ENCODE assay signal across 34 cellular contexts in the genomic region with DNA sequence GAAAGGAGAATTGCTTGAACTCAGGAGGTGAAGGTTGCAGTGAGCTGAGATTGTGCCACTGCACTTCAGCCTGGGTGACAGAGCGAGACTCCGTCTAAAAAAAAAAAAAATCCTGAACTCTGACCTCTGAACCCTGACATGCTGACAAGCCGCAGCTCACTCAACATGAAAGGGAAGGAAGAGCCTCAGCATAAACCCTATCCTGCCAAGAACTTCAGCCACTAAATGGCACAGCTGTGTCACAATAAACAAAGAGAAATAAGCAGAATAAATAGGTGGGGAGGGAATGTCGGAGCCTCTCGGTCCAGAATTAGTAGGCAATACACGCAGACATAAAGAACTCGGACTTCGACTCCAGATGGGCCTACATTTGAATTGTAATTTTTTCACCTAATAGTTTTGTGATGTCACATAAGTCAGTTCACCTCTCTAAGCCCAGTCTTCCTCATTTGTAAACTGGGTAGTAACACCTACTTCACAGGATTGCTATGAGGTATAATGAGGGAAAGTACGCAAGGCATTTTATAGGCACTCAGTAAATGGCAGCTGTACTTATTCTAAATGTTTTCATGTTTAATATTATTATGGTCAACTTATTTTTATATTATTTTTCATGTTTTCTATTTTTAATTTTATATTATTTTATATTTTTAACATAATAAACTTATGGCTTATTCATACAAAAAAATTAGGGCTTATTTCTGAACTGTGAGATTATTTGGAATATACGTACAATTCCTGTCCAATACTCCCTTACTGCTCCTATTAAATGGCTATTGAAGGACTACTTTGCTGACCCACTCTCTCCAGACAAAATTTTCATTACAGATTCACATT.
DNase-seq lines count a peak whose midpoint lies in the region; ATAC-seq, FAIRE-seq and TF ChIP-seq lines count a peak whose summit lies in the region.
"Had no signal": no experiment of that assay in that cellular context is flagged by ENCODE, and none has a peak within 500 bp of the region (broad histone marks: within the 10 kb centered on the region; RNA-seq: fewer than 3 reads in every experiment).

No MANE protein-coding gene starts in this region.

- ATAC-seq in GM18867 (IDR thresholded peaks at IDR 0.05; ENCODE audit: unreplicated experiment): peak; percentile 51
- no peak for ATAC-seq in stimulated activated naive CD8-positive, alpha-beta T cell treated with anti-CD3 and anti-CD28 coated beads, Interleukin-15, Interleukin-2, amounts not matched to agents 100 U/mL and 50 U/mL, for 24 hours
- ATAC-seq: activated CD8-positive, alpha-beta T cell treated with anti-CD3 and anti-CD28 coated beads for 36 hours; activated T-helper 17 cell treated with anti-CD3 and anti-CD28 coated beads, Interleukin-2, amount 50 U/mL, for 72 hours; left lung; stimulated activated effector memory CD8-positive, alpha-beta T cell treated with anti-CD3 and anti-CD28 coated beads, Interleukin-12 subunit alpha, Interleukin-12 subunit beta, amount 100 ng/mL, for 72 hours had no signal

- in situ Hi-C loops in transverse colon (cut with MboI; ENCODE audit: low pct_ligation_motif_present in 1 of 4, low pct_unique_long_range_greater_than_20kb in 1 of 4, low sequenced_read_pairs in 3 of 4): no loop called here

- H3K27me3 ChIP-seq in small intestine (ENCODE audit: control insufficient read depth in 2 of 2, insufficient read depth in 2 of 2, low read length in 2 of 2) (no peaks in the 10 kb centered on the region), transverse colon (no peaks in the 10 kb centered on the region)
- H3K27me3 ChIP-seq: brain microvascular endothelial cell, left lung, suprapubic skin, uterus had no signal

- H3K9me3 ChIP-seq in small intestine (ENCODE audit: control insufficient read depth, low read depth): no peaks in the 10 kb centered on the region
- H3K9me3 ChIP-seq in transverse colon: no peaks in the 10 kb centered on the region
- H3K9me3 ChIP-seq: left lung, suprapubic skin, uterus had no signal

- no peak overlapping the region for H3K4me3 Mint-ChIP-seq in endothelial cell (ENCODE audit: unreplicated experiment)
- H3K4me3 Mint-ChIP-seq: activated CD8-positive, alpha-beta T cell treated with anti-CD3 and anti-CD28 coated beads for 36 hours; activated naive CD4-positive, alpha-beta T cell treated with anti-CD3 and anti-CD28 coated beads, Interleukin-2, amount 50 U/mL, for 24 hours; activated T-helper 17 cell treated with anti-CD3 and anti-CD28 coated beads, Interleukin-2, amount 50 U/mL, for 72 hours; CD4-positive, alpha-beta memory T cell; mesothelial cell of epicardium; naive B cell; stimulated activated effector memory CD8-positive, alpha-beta T cell treated with anti-CD3 and anti-CD28 coated beads, Interleukin-12 subunit alpha, Interleukin-12 subunit beta, amount 100 ng/mL, for 72 hours had no signal

- DNase-seq in endothelial cell (ENCODE audit: low spot score) (no peak), medulla oblongata (ENCODE audit: extremely low spot score) (peak; percentile 47), small intestine (peak; percentile 17), NCI-H82 treated with DMSO at 0.1 percent for 48 hours (lab: John Stamatoyannopoulos, UW; ENCODE audit: unreplicated experiment) (no peak), transverse colon (no peak), GM03348 (ENCODE audit: low spot score) (no peak)
- DNase-seq in stimulated activated naive CD8-positive, alpha-beta T cell treated with anti-CD3 and anti-CD28 coated beads, Interleukin-15, Interleukin-2, amounts not matched to agents 100 U/mL and 50 U/mL, for 24 hours: no peak
- DNase-seq: activated CD4-positive, alpha-beta T cell treated with anti-CD3 and anti-CD28 coated beads for 1 hour; activated CD8-positive, alpha-beta memory T cell treated with anti-CD3 and anti-CD28 coated beads, Interleukin-2, amount 50 U/mL, for 48 hours; activated CD8-positive, alpha-beta T cell treated with anti-CD3 and anti-CD28 coated beads for 36 hours; AML-193; amniotic stem cell; brain microvascular endothelial cell; CD4-positive, alpha-beta memory T cell; cerebellar nuclear complex; left lung; naive B cell; NCI-H1436 treated with DMSO at 0.1 percent for 48 hours; NCI-H2081 treated with DMSO at 0.1 percent for 48 hours; NCI-H226; NCI-H526 treated with DMSO at 0.1 percent for 48 hours; occipital lobe; Right ventricle myocardium superior; T-helper 2 cell; uterus had no signal

- no peak for FAIRE-seq in small intestine (lab: Jason Lieb, UNC)
- FAIRE-seq: endothelial cell of umbilical vein, GM18507, H54 had no signal

- TF ChIP-seq POLR2A in transverse colon (IDR thresholded peaks at IDR 0.05): no peak

- H3K4me1 Mint-ChIP-seq in endothelial cell (ENCODE audit: unreplicated experiment): peaks cover 3% of the 10 kb centered on the region
- H3K4me1 Mint-ChIP-seq: activated T-helper 17 cell treated with anti-CD3 and anti-CD28 coated beads, Interleukin-2, amount 50 U/mL, for 72 hours; stimulated activated effector memory CD8-positive, alpha-beta T cell treated with anti-CD3 and anti-CD28 coated beads, Interleukin-12 subunit alpha, Interleukin-12 subunit beta, amount 100 ng/mL, for 72 hours had no signal

- no peaks in the 10 kb centered on the region for H3K9me3 Mint-ChIP-seq in endothelial cell (ENCODE audit: unreplicated experiment)
- H3K9me3 Mint-ChIP-seq: activated CD8-positive, alpha-beta T cell treated with anti-CD3 and anti-CD28 coated beads for 36 hours; activated naive CD4-positive, alpha-beta T cell treated with anti-CD3 and anti-CD28 coated beads, Interleukin-2, amount 50 U/mL, for 24 hours; activated T-helper 17 cell treated with anti-CD3 and anti-CD28 coated beads, Interleukin-2, amount 50 U/mL, for 72 hours; CD4-positive, alpha-beta memory T cell; mesothelial cell of epicardium; naive B cell; stimulated activated effector memory CD8-positive, alpha-beta T cell treated with anti-CD3 and anti-CD28 coated beads, Interleukin-12 subunit alpha, Interleukin-12 subunit beta, amount 100 ng/mL, for 72 hours had no signal

- H3K4me1 ChIP-seq in small intestine (ENCODE audit: control insufficient read depth in 2 of 2, insufficient read depth in 1 of 2, low read depth in 1 of 2, low read length in 1 of 2): no peaks in the 10 kb centered on the region
- H3K4me1 ChIP-seq in transverse colon: peaks cover 3 to 25% (median 7%) of the 10 kb centered on the region in 4 donors
- H3K4me1 ChIP-seq: left lung, uterus had no signal

- H3K27ac Mint-ChIP-seq in endothelial cell (ENCODE audit: unreplicated experiment): peak overlapping the region; percentile 36
- H3K27ac Mint-ChIP-seq: activated CD8-positive, alpha-beta T cell treated with anti-CD3 and anti-CD28 coated beads for 36 hours; activated naive CD4-positive, alpha-beta T cell treated with anti-CD3 and anti-CD28 coated beads, Interleukin-2, amount 50 U/mL, for 24 hours; activated T-helper 17 cell treated with anti-CD3 and anti-CD28 coated beads, Interleukin-2, amount 50 U/mL, for 72 hours; CD4-positive, alpha-beta memory T cell; mesothelial cell of epicardium; naive B cell; stimulated activated effector memory CD8-positive, alpha-beta T cell treated with anti-CD3 and anti-CD28 coated beads, Interleukin-12 subunit alpha, Interleukin-12 subunit beta, amount 100 ng/mL, for 72 hours had no signal

- H3K36me3 ChIP-seq in small intestine (ENCODE audit: control insufficient read depth in 2 of 2, insufficient read depth in 2 of 2, low read length in 2 of 2) (no peaks in the 10 kb centered on the region), transverse colon (no peaks in the 10 kb centered on the region)
- H3K36me3 ChIP-seq: brain microvascular endothelial cell, left lung, suprapubic skin, uterus had no signal

- H3K36me3 Mint-ChIP-seq in endothelial cell (ENCODE audit: low read depth, unreplicated experiment): no peaks in the 10 kb centered on the region
- H3K36me3 Mint-ChIP-seq: mesothelial cell of epicardium; stimulated activated effector memory CD8-positive, alpha-beta T cell treated with anti-CD3 and anti-CD28 coated beads, Interleukin-12 subunit alpha, Interleukin-12 subunit beta, amount 100 ng/mL, for 72 hours had no signal

- TF ChIP-seq EP300 in transverse colon (IDR thresholded peaks at IDR 0.05; ENCODE audit: low read depth): no peak

- H3K27ac ChIP-seq in small intestine (ENCODE audit: low read depth in 1 of 2, low read length in 1 of 2) (no peak overlapping the region), transverse colon (no peak overlapping the region)
- H3K27ac ChIP-seq: brain microvascular endothelial cell, left lung, suprapubic skin, uterus had no signal

- H3K27me3 Mint-ChIP-seq in endothelial cell (ENCODE audit: unreplicated experiment): no peaks in the 10 kb centered on the region
- H3K27me3 Mint-ChIP-seq: activated CD8-positive, alpha-beta T cell treated with anti-CD3 and anti-CD28 coated beads for 36 hours; activated naive CD4-positive, alpha-beta T cell treated with anti-CD3 and anti-CD28 coated beads, Interleukin-2, amount 50 U/mL, for 24 hours; activated T-helper 17 cell treated with anti-CD3 and anti-CD28 coated beads, Interleukin-2, amount 50 U/mL, for 72 hours; CD4-positive, alpha-beta memory T cell; naive B cell had no signal

- 63 to 69% (median 66%) methylated on average over 10 of the region's 10 CpGs for WGBS in small intestine, 3 donors
- WGBS in transverse colon (ENCODE audit: low coverage in 1 of 2), 2 donors: 59 to 64% methylated on average over 8 to 10 of the region's 10 CpGs

- intact Hi-C loops in transverse colon (cut with DNase I; ENCODE audit: low total_unique reads): no loop called here

- H3K4me3 ChIP-seq in small intestine (ENCODE audit: low read depth in 1 of 2, low read length in 2 of 2) (no peak overlapping the region), transverse colon (no peak overlapping the region)
- H3K4me3 ChIP-seq: left lung, suprapubic skin, uterus had no signal

- no peak for TF ChIP-seq CTCF in endothelial cell (IDR thresholded peaks at IDR 0.05; ENCODE audit: unreplicated experiment)
- TF ChIP-seq CTCF in transverse colon (IDR thresholded peaks at IDR 0.05): no peak

Comparison
In these comparisons a context has a peak if more than half of its experiments do, and no peak if none do; other contexts are left out.
1. DNase-seq: peak in medulla oblongata (single experiment) and small intestine (single experiment); none in endothelial cell (single experiment), NCI-H82 treated with DMSO at 0.1 percent for 48 hours (single experiment), transverse colon (single experiment), stimulated activated naive CD8-positive, alpha-beta T cell treated with anti-CD3 and anti-CD28 coated beads, Interleukin-15, Interleukin-2, amounts not matched to agents 100 U/mL and 50 U/mL, for 24 hours (single experiment) and GM03348 (single experiment).